ENCODE assay signal across 24 cellular contexts in the genomic region with DNA sequence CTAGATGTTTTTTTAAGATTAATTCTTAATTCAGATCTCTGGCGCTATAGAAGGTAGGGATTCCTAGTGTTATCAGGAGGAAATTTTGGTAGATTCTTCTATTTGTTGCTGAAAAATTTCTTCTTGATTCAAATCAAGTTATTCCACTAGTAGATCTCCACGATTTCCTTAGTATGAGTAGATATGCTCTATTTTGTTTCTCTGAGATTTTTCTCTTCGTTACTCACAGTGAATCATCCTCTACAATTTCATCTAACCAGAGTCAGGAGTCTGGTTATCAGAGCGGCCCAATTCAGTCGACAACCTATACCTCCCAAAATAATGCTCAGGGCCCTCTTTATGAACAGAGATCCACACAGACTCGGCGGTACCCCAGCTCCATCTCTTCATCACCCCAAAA. TPM values are rescaled to one million over a fixed set of nuclear protein-coding genes. Genes with fewer than 3 reads are reported as not detected.
A peak's percentile ranks its signal among the peaks of the same experiment; 100 is the strongest.
DNase-seq lines count a peak whose midpoint lies in the region; ATAC-seq and TF ChIP-seq lines count a peak whose summit lies in the region.
"Had no signal": no experiment of that assay in that cellular context is flagged by ENCODE, and none has a peak within 500 bp of the region (broad histone marks: within the 10 kb centered on the region; RNA-seq: fewer than 3 reads in every experiment).

No MANE protein-coding gene starts in this region.

- TF ChIP-seq CTCF in CD8-positive, alpha-beta T cell (IDR thresholded peaks at IDR 0.05) = no peak
- no peak for TF ChIP-seq CTCF in progenitor cell of endocrine pancreas (IDR thresholded peaks at IDR 0.05; ENCODE audit: unreplicated experiment)

- H3K27me3 ChIP-seq in CD8-positive, alpha-beta T cell (ENCODE audit: insufficient read depth, low read length) = no peaks in the 10 kb centered on the region
- H3K27me3 ChIP-seq: BE2C had no signal

- no peak overlapping the region for H3K27ac ChIP-seq in CD8-positive, alpha-beta T cell (ENCODE audit: low read depth, low read length)
- H3K27ac ChIP-seq: A549, KMS-11 had no signal

- no peak overlapping the region for H3K4me3 ChIP-seq in CD8-positive, alpha-beta T cell (ENCODE audit: low read depth, low read length)
- H3K4me3 ChIP-seq: A549, GM12878 had no signal

- H3K27me3 Mint-ChIP-seq in activated naive CD4-positive, alpha-beta T cell treated with anti-CD3 and anti-CD28 coated beads for 36 hours (ENCODE audit: low read depth) = no peaks in the 10 kb centered on the region
- no peaks in the 10 kb centered on the region for H3K27me3 Mint-ChIP-seq in CD8-positive, alpha-beta T cell (ENCODE audit: low read depth)
- H3K27me3 Mint-ChIP-seq in naive B cell (no peaks in the 10 kb centered on the region), progenitor cell of endocrine pancreas (no peaks in the 10 kb centered on the region)

- ATAC-seq in CD8-positive, alpha-beta T cell = no peak
- ATAC-seq in naive B cell (ENCODE audit: low read depth in 2 of 2) = no peak
- no peak for ATAC-seq in HG03354 (IDR thresholded peaks at IDR 0.05; ENCODE audit: poor library complexity, severe bottlenecking, unreplicated experiment)
- ATAC-seq: A549, GM12878, Right ventricle myocardium inferior had no signal

- peaks cover 90% of the 10 kb centered on the region for H3K36me3 ChIP-seq in CD8-positive, alpha-beta T cell (ENCODE audit: insufficient read depth, low read length)

- peak overlapping the region; percentile 20 for H3K27ac Mint-ChIP-seq in activated naive CD4-positive, alpha-beta T cell treated with anti-CD3 and anti-CD28 coated beads for 36 hours
- H3K27ac Mint-ChIP-seq in CD8-positive, alpha-beta T cell = peak overlapping the region; percentile 10
- peak overlapping the region in 4 of 6 donors; percentile 24 to 80 (median 63) for H3K27ac Mint-ChIP-seq in naive B cell
- no peak overlapping the region for H3K27ac Mint-ChIP-seq in progenitor cell of endocrine pancreas

- H3K4me3 Mint-ChIP-seq in activated naive CD4-positive, alpha-beta T cell treated with anti-CD3 and anti-CD28 coated beads for 36 hours = no peak overlapping the region
- H3K4me3 Mint-ChIP-seq in CD8-positive, alpha-beta T cell = no peak overlapping the region
- no peak overlapping the region for H3K4me3 Mint-ChIP-seq in naive B cell
- H3K4me3 Mint-ChIP-seq in progenitor cell of endocrine pancreas (ENCODE audit: low read depth) = no peak overlapping the region

- no peaks in the 10 kb centered on the region for H3K4me1 Mint-ChIP-seq in activated naive CD4-positive, alpha-beta T cell treated with anti-CD3 and anti-CD28 coated beads for 36 hours (ENCODE audit: low read depth)
- no peaks in the 10 kb centered on the region for H3K4me1 Mint-ChIP-seq in CD8-positive, alpha-beta T cell (ENCODE audit: low read depth)
- H3K4me1 Mint-ChIP-seq in naive B cell (no peaks in the 10 kb centered on the region), progenitor cell of endocrine pancreas (ENCODE audit: low read depth) (no peaks in the 10 kb centered on the region)

- no peak for DNase-seq in activated naive CD4-positive, alpha-beta T cell treated with anti-CD3 and anti-CD28 coated beads for 36 hours
- no peak for DNase-seq in activated naive CD4-positive, alpha-beta T cell treated with Interleukin-2 at 50 U/mL for 16 hours
- DNase-seq in CD8-positive, alpha-beta T cell = no peak
- DNase-seq in LHCN-M2 (ENCODE audit: low read depth) (peak; percentile 21), naive B cell (no peak), progenitor cell of endocrine pancreas (ENCODE audit: low spot score, unreplicated experiment) (no peak), ureter (ENCODE audit: low spot score) (no peak)
- DNase-seq: BE2C, Caco-2, DMS 273 treated with DMSO at 0.1 percent for 48 hours, DMS79 treated with DMSO at 0.1 percent for 48 hours, MV-4-11, NCI-H1417 treated with DMSO at 0.1 percent for 48 hours, NCI-H187, NCI-H446, NCI-H526, OCI-M1 had no signal

- POLR2A ChIA-PET in CD8-positive, alpha-beta T cell (lab: Charles Lee) = no interaction called here

- intact Hi-C loops in activated naive CD4-positive, alpha-beta T cell treated with anti-CD3 and anti-CD28 coated beads for 36 hours (cut with micrococcal nuclease) = no loop called here
- intact Hi-C loops in CD8-positive, alpha-beta T cell (cut with DNase I, micrococcal nuclease) = no loop called here

- no peaks in the 10 kb centered on the region for H3K9me3 Mint-ChIP-seq in activated naive CD4-positive, alpha-beta T cell treated with anti-CD3 and anti-CD28 coated beads for 36 hours
- H3K9me3 Mint-ChIP-seq in CD8-positive, alpha-beta T cell = no peaks in the 10 kb centered on the region
- H3K9me3 Mint-ChIP-seq in naive B cell (no peaks in the 10 kb centered on the region), progenitor cell of endocrine pancreas (ENCODE audit: low read depth) (no peaks in the 10 kb centered on the region)

- no peaks in the 10 kb centered on the region for H3K9me3 ChIP-seq in CD8-positive, alpha-beta T cell (ENCODE audit: low read length)
- H3K9me3 ChIP-seq: A549, BE2C, Caco-2 had no signal

- peaks cover 40% of the 10 kb centered on the region for H3K36me3 Mint-ChIP-seq in activated naive CD4-positive, alpha-beta T cell treated with anti-CD3 and anti-CD28 coated beads for 36 hours (ENCODE audit: low read depth)
- peaks cover 91% of the 10 kb centered on the region for H3K36me3 Mint-ChIP-seq in CD8-positive, alpha-beta T cell
- H3K36me3 Mint-ChIP-seq in naive B cell (peaks cover 18 to 33% of the 10 kb centered on the region in 2 donors), progenitor cell of endocrine pancreas (ENCODE audit: insufficient read depth) (peaks cover 39% of the 10 kb centered on the region)

- CTCF ChIA-PET in activated naive CD4-positive, alpha-beta T cell treated with anti-CD3 and anti-CD28 coated beads for 36 hours (lab: Charles Lee) = no interaction called here
- CTCF ChIA-PET in CD8-positive, alpha-beta T cell (lab: Charles Lee) = no interaction called here

- no peaks in the 10 kb centered on the region for H3K4me1 ChIP-seq in CD8-positive, alpha-beta T cell (ENCODE audit: insufficient read depth, low read length)
- H3K4me1 ChIP-seq: A549, BE2C, Caco-2 had no signal

RNA-seq across cellular contexts. Expression of a gene that starts 18.8 kb away (rescaled TPM):
- total RNA-seq in activated naive CD4-positive, alpha-beta T cell treated with anti-CD3 and anti-CD28 coated beads for 36 hours = 100 to 1,000 TPM; 204 to 219 TPM
- total RNA-seq in CD8-positive, alpha-beta T cell = 10 to 100 TPM; 56.8 to 58.4 TPM
- 111 and 116 TPM in 2 replicates for total RNA-seq in LHCN-M2 (2014; rRNA removed)
- 133 TPM for polyA plus RNA-seq in LHCN-M2 (2012)
- 100 to 1,000 TPM; 117 to 161 (median 145) TPM for polyA plus RNA-seq in naive B cell (ENCODE audit: low read depth in 6 of 6)
- 51.0 and 52.3 TPM in 2 replicates for total RNA-seq in progenitor cell of endocrine pancreas
- 110 TPM for total RNA-seq in ureter

RNA-seq across cellular contexts. Expression of a gene that starts 32.9 kb away (rescaled TPM):
- 100 to 1,000 TPM; 154 to 164 TPM for total RNA-seq in activated naive CD4-positive, alpha-beta T cell treated with anti-CD3 and anti-CD28 coated beads for 36 hours
- 100 to 1,000 TPM; 212 to 226 TPM for total RNA-seq in CD8-positive, alpha-beta T cell
- total RNA-seq in LHCN-M2 (2014; rRNA removed) (94.1 and 116 TPM in 2 replicates), progenitor cell of endocrine pancreas (263 and 268 TPM in 2 replicates), ureter (195 TPM)
- polyA plus RNA-seq in LHCN-M2 (2012) = 133 TPM
- polyA plus RNA-seq in naive B cell (ENCODE audit: low read depth in 6 of 6) = 10 to 100 TPM; 23.7 to 81.6 (median 47.4) TPM

RNA-seq across cellular contexts. Expression of a gene that starts 47.5 kb away (rescaled TPM):
- total RNA-seq in activated naive CD4-positive, alpha-beta T cell treated with anti-CD3 and anti-CD28 coated beads for 36 hours = not detected
- not detected for total RNA-seq in CD8-positive, alpha-beta T cell
- total RNA-seq in LHCN-M2 (2014; rRNA removed) (not detected in 2 replicates), progenitor cell of endocrine pancreas (not detected in 2 replicates), ureter (not detected)
- polyA plus RNA-seq in LHCN-M2 (2012) = not detected
- polyA plus RNA-seq in naive B cell (ENCODE audit: low read depth in 6 of 6) = not detected
- total RNA-seq: Caco-2, GM12878, HT1080, Right ventricle myocardium inferior, SK-MEL-5 had no signal
- polyA plus RNA-seq: A549, GM12878 had no signal
